Comparison of ENCODE assay signal across 31 cellular contexts in genomic region chr7:130614449-130614848, GRCh38.
"Had no signal": no experiment of that assay in that cellular context is flagged by ENCODE, and none has a peak within 500 bp of the region (broad histone marks: within the 10 kb centered on the region; RNA-seq: fewer than 3 reads in every experiment).

No MANE protein-coding gene starts in this region.

- H3K4me3 Mint-ChIP-seq: activated CD4-positive, alpha-beta T cell treated with anti-CD3 and anti-CD28 coated beads for 36 hours; activated CD4-positive, alpha-beta T cell treated with anti-CD3 and anti-CD28 coated beads, Interleukin-2, amount 10 ng/mL, durations not matched to agents 7 days and 5 days; activated CD8-positive, alpha-beta T cell treated with anti-CD3 and anti-CD28 coated beads for 36 hours; activated naive CD4-positive, alpha-beta T cell treated with anti-CD3 and anti-CD28 coated beads, Interleukin-2, amount 50 U/mL, for 24 hours; activated naive CD8-positive, alpha-beta T cell treated with anti-CD3 and anti-CD28 coated beads for 36 hours; activated naive CD8-positive, alpha-beta T cell treated with anti-CD3 and anti-CD28 coated beads, Interleukin-2, amount 50 U/mL, for 24 hours; activated T-cell treated with anti-CD3 and anti-CD28 coated beads, Interleukin-2, amount 50 U/mL, for 4 hours; activated T-helper 17 cell treated with anti-CD3 and anti-CD28 coated beads, Interleukin-2, amount 50 U/mL, for 72 hours had no signal

- H3K36me3 ChIP-seq: colonic mucosa had no signal

- H3K4me1 Mint-ChIP-seq: activated CD4-positive, alpha-beta T cell treated with anti-CD3 and anti-CD28 coated beads for 36 hours; activated CD4-positive, alpha-beta T cell treated with anti-CD3 and anti-CD28 coated beads, Interleukin-2, amount 10 ng/mL, durations not matched to agents 7 days and 5 days; activated naive CD4-positive, alpha-beta T cell treated with anti-CD3 and anti-CD28 coated beads, Interleukin-2, amount 50 U/mL, for 24 hours; activated naive CD8-positive, alpha-beta T cell treated with anti-CD3 and anti-CD28 coated beads for 36 hours; activated naive CD8-positive, alpha-beta T cell treated with anti-CD3 and anti-CD28 coated beads, Interleukin-2, amount 50 U/mL, for 24 hours; activated T-helper 17 cell treated with anti-CD3 and anti-CD28 coated beads, Interleukin-2, amount 50 U/mL, for 72 hours had no signal

- H3K27me3 Mint-ChIP-seq: activated CD4-positive, alpha-beta T cell treated with anti-CD3 and anti-CD28 coated beads for 36 hours; activated CD4-positive, alpha-beta T cell treated with anti-CD3 and anti-CD28 coated beads, Interleukin-2, amount 10 ng/mL, durations not matched to agents 7 days and 5 days; activated CD8-positive, alpha-beta T cell treated with anti-CD3 and anti-CD28 coated beads for 36 hours; activated naive CD4-positive, alpha-beta T cell treated with anti-CD3 and anti-CD28 coated beads, Interleukin-2, amount 50 U/mL, for 24 hours; activated naive CD8-positive, alpha-beta T cell treated with anti-CD3 and anti-CD28 coated beads for 36 hours; activated naive CD8-positive, alpha-beta T cell treated with anti-CD3 and anti-CD28 coated beads, Interleukin-2, amount 50 U/mL, for 24 hours; activated T-helper 17 cell treated with anti-CD3 and anti-CD28 coated beads, Interleukin-2, amount 50 U/mL, for 72 hours had no signal

- H3K4me3 ChIP-seq: adrenal gland, body of pancreas, cardiac muscle cell, colonic mucosa, esophagus squamous epithelium had no signal

- ATAC-seq: activated CD4-positive, alpha-beta T cell treated with anti-CD3 and anti-CD28 coated beads for 36 hours; activated CD8-positive, alpha-beta T cell treated with anti-CD3 and anti-CD28 coated beads for 36 hours; activated naive CD8-positive, alpha-beta T cell treated with anti-CD3 and anti-CD28 coated beads, Interleukin-2, amount 50 U/mL, for 24 hours; activated T-cell treated with anti-CD3 and anti-CD28 coated beads, Interleukin-2, amount 50 U/mL, for 4 hours; activated T-helper 17 cell treated with anti-CD3 and anti-CD28 coated beads, Interleukin-2, amount 50 U/mL, for 72 hours; body of pancreas had no signal

- DNase-seq: activated CD4-positive, alpha-beta T cell treated with anti-CD3 and anti-CD28 coated beads for 36 hours; activated CD4-positive, alpha-beta T cell treated with anti-CD3 and anti-CD28 coated beads, Interleukin-2, amount 10 ng/mL, durations not matched to agents 7 days and 5 days; activated CD4-positive, alpha-beta T cell treated with anti-CD3 and anti-CD28 coated beads, Interleukin-2, amount 50 U/mL, for 4 hours; activated CD4-positive, CD25-positive, alpha-beta regulatory T cell; activated CD4-positive, CD25-positive, alpha-beta regulatory T cell treated with anti-CD3 and anti-CD28 coated beads, Interleukin-2, amount 50 U/mL, for 72 hours; activated CD8-positive, alpha-beta memory T cell treated with anti-CD3 and anti-CD28 coated beads for 24 hours; activated CD8-positive, alpha-beta T cell treated with anti-CD3 and anti-CD28 coated beads for 36 hours; activated effector memory CD4-positive, alpha-beta T cell treated with Interleukin-2 at 50 U/mL for 16 hours; activated gamma-delta T cell treated with Interleukin-2 at 50 U/mL for 16 hours; activated naive CD4-positive, alpha-beta T cell treated with Interleukin-2 at 50 U/mL for 16 hours; activated naive CD8-positive, alpha-beta T cell treated with anti-CD3 and anti-CD28 coated beads for 36 hours; activated naive CD8-positive, alpha-beta T cell treated with anti-CD3 and anti-CD28 coated beads, Interleukin-2, amount 50 U/mL, for 24 hours; activated T-cell treated with anti-CD3 and anti-CD28 coated beads, Interleukin-2, amount 50 U/mL, for 4 hours; adrenal gland; amygdala; aorta; body of pancreas; central memory CD4-positive, alpha-beta T cell; cerebellar nuclear complex; colonic mucosa; effector CD8-positive, alpha-beta T cell; esophagus squamous epithelium; head of caudate nucleus; T-helper 2 cell had no signal

- H3K27ac Mint-ChIP-seq: activated CD4-positive, alpha-beta T cell treated with anti-CD3 and anti-CD28 coated beads for 36 hours; activated CD4-positive, alpha-beta T cell treated with anti-CD3 and anti-CD28 coated beads, Interleukin-2, amount 10 ng/mL, durations not matched to agents 7 days and 5 days; activated CD8-positive, alpha-beta T cell treated with anti-CD3 and anti-CD28 coated beads for 36 hours; activated naive CD4-positive, alpha-beta T cell treated with anti-CD3 and anti-CD28 coated beads, Interleukin-2, amount 50 U/mL, for 24 hours; activated naive CD8-positive, alpha-beta T cell treated with anti-CD3 and anti-CD28 coated beads for 36 hours; activated naive CD8-positive, alpha-beta T cell treated with anti-CD3 and anti-CD28 coated beads, Interleukin-2, amount 50 U/mL, for 24 hours; activated T-helper 17 cell treated with anti-CD3 and anti-CD28 coated beads, Interleukin-2, amount 50 U/mL, for 72 hours had no signal

- H3K27me3 ChIP-seq: adrenal gland, body of pancreas, cardiac muscle cell, colonic mucosa, esophagus squamous epithelium had no signal

- FAIRE-seq: endometrium, endothelial cell of umbilical vein, frontal cortex had no signal

- H3K4me1 ChIP-seq: adrenal gland, body of pancreas, colonic mucosa, esophagus squamous epithelium had no signal

- H3K27ac ChIP-seq: adrenal gland, body of pancreas, cardiac muscle cell, colonic mucosa, epithelial cell of prostate, esophagus squamous epithelium had no signal

- H3K9me3 ChIP-seq: body of pancreas, colonic mucosa, esophagus squamous epithelium had no signal

- H3K9me3 Mint-ChIP-seq: activated naive CD4-positive, alpha-beta T cell treated with anti-CD3 and anti-CD28 coated beads, Interleukin-2, amount 50 U/mL, for 24 hours; activated naive CD8-positive, alpha-beta T cell treated with anti-CD3 and anti-CD28 coated beads, Interleukin-2, amount 50 U/mL, for 24 hours; activated T-cell treated with anti-CD3 and anti-CD28 coated beads, Interleukin-2, amount 50 U/mL, for 4 hours had no signal
